ENCODE assay signal across 8 cellular contexts in the genomic region with DNA sequence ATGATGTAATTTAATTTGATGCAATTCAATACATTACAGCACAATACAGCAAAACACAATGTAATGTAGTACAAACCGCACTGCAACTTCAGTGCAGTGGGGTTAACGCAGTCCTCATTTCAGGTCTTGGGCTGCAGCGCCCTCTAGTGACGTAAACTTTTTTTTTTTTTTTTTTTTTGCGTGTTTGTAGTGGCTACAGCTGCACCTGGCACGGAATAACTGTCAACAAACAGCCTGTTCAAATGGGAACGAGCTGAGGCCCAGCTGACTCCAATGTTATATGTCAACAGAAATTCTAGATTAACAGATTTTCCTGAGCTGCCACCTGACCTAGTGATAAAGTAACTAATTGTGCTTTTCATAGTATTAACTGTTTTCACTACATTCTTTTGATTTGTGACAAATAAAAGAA. TPM values are rescaled to one million over a fixed set of nuclear protein-coding genes. Genes with fewer than 3 reads are reported as not detected.
A peak's percentile ranks its signal among the peaks of the same experiment; 100 is the strongest.
DNase-seq lines count a peak whose midpoint lies in the region; ATAC-seq, FAIRE-seq and TF ChIP-seq lines count a peak whose summit lies in the region.

No MANE protein-coding gene starts in this region.

- peaks cover 7% of the 10 kb centered on the region for H3K4me1 Mint-ChIP-seq in osteocyte (ENCODE audit: unreplicated experiment)

- TF ChIP-seq POLR2A in GM12891 (IDR thresholded peaks at IDR 0.05; ENCODE audit: low read depth, low read length) (no peak), NB4 (IDR thresholded peaks at IDR 0.05; ENCODE audit: extremely low read depth, insufficient read length) (no peak)

- DNase-seq in AG20443 (ENCODE audit: low spot score) (peak; percentile 75), GM12891 (ENCODE audit: insufficient read length, low spot score) (peak; percentile 8), NB4 (ENCODE audit: low read depth) (peak; percentile 52), SK-MEL-5 (ENCODE audit: low read depth, low spot score) (peak; percentile 64), fibroblast of gingiva (ENCODE audit: low read depth) (peak; percentile 41), osteocyte (ENCODE audit: extremely low spot score, unreplicated experiment) (no peak)
- DNase-seq in stimulated activated CD4-positive, alpha-beta T cell treated with anti-CD3 and anti-CD28 coated beads, Interleukin-4, amount 100 ng/mL, for 24 hours = no peak

- no peak overlapping the region for H3K27ac Mint-ChIP-seq in osteocyte (ENCODE audit: unreplicated experiment)

- no peak overlapping the region for H3K4me3 Mint-ChIP-seq in osteocyte (ENCODE audit: unreplicated experiment)

- no peak overlapping the region for H3K4me3 ChIP-seq in NB4 (ENCODE audit: low read depth, low read length)

- FAIRE-seq in GM12891 (lab: Jason Lieb, UNC) = peak; percentile 76

- H3K36me3 Mint-ChIP-seq in osteocyte (ENCODE audit: unreplicated experiment) = no peaks in the 10 kb centered on the region

- in situ Hi-C loops in SK-MEL-5 (cut with HindIII; ENCODE audit: low pct_unique_long_range_greater_than_20kb, low sequenced_read_pairs) = no loop called here

- no peaks in the 10 kb centered on the region for H3K9me3 Mint-ChIP-seq in osteocyte (ENCODE audit: unreplicated experiment)

- peak; percentile 71 for ATAC-seq in HG02588 (IDR thresholded peaks at IDR 0.05; ENCODE audit: unreplicated experiment)

- H3K27me3 Mint-ChIP-seq in osteocyte (ENCODE audit: unreplicated experiment) = no peaks in the 10 kb centered on the region

- TF ChIP-seq CTCF in NB4 (IDR thresholded peaks at IDR 0.05; ENCODE audit: low read depth, low read length) (peak; percentile 36), osteocyte (IDR thresholded peaks at IDR 0.05) (peak; percentile 63)

TF ChIP-seq in GM12891, 5 proteins besides CTCF, POLR2A, EP300 and RAD21:
- no peak for TF ChIP-seq SPI1 (IDR thresholded peaks at IDR 0.05; ENCODE audit: low read depth, low read length)
- TF ChIP-seq PAX5 (IDR thresholded peaks at IDR 0.05; ENCODE audit: insufficient read depth, low read length, severe bottlenecking) = no peak
- TF ChIP-seq POLR2AphosphoS5 (IDR thresholded peaks at IDR 0.05; ENCODE audit: low read depth, low read length) = no peak
- TF ChIP-seq TAF1 (IDR thresholded peaks at IDR 0.05; ENCODE audit: low read depth, low read length) = no peak
- no peak for TF ChIP-seq POU2F2 (IDR thresholded peaks at IDR 0.05; ENCODE audit: low read depth, low read length)

RNA-seq across cellular contexts. Expression of a gene that starts 33.5 kb away (rescaled TPM):
- polyA plus RNA-seq in GM12891 (2012; ENCODE audit: low read depth, missing spikeins) = 0.21 TPM
- total RNA-seq in SK-MEL-5 (2014; rRNA removed; shearing (Covaris generic)) = not detected in 2 replicates
- polyA plus RNA-seq in SK-MEL-5 (2015; cell fraction: cytosol; rRNA removed) = not detected in 2 replicates
- not detected in 2 replicates for polyA plus RNA-seq in SK-MEL-5 (2015; cell fraction: nucleus; rRNA removed)
- total RNA-seq in osteocyte = not detected in 2 replicates

Comparison
In these comparisons a context has a peak if more than half of its experiments do, and no peak if none do; other contexts are left out.
1. DNase-seq: peak in AG20443 (single experiment), GM12891 (single experiment), NB4 (single experiment), SK-MEL-5 (single experiment) and fibroblast of gingiva (single experiment); none in osteocyte (single experiment) and stimulated activated CD4-positive, alpha-beta T cell treated with anti-CD3 and anti-CD28 coated beads, Interleukin-4, amount 100 ng/mL, for 24 hours (single experiment).